ENCODE assay signal across 9 cellular contexts in genomic region chr20:33679758-33680485, GRCh38. TPM values are rescaled to one million over a fixed set of nuclear protein-coding genes. Genes with fewer than 3 reads are reported as not detected.
DNase-seq lines count a peak whose midpoint lies in the region; ATAC-seq and TF ChIP-seq lines count a peak whose summit lies in the region.
"Had no signal": no experiment of that assay in that cellular context is flagged by ENCODE, and none has a peak within 500 bp of the region (broad histone marks: within the 10 kb centered on the region; RNA-seq: fewer than 3 reads in every experiment).

No MANE protein-coding gene starts in this region.

- H3K4me2 ChIP-seq in neuronal stem cell (ENCODE audit: insufficient read depth, low read length, poor library complexity, severe bottlenecking): no peak overlapping the region

- WGBS in neuronal stem cell (ENCODE audit: extremely low coverage in 2 of 2, insufficient read length in 2 of 2, insufficient replicate concordance in 1 of 2), 2 donors: no CpG with 5 or more reads among the region's 20 CpGs

- H3K27ac ChIP-seq in HEK293 (ENCODE audit: extremely low read depth, low read depth, low read length): peak overlapping the region; percentile 34
- no peak overlapping the region for H3K27ac ChIP-seq in neuronal stem cell (replicated peaks; ENCODE audit: low read length)
- H3K27ac ChIP-seq: parathyroid adenoma had no signal

- peak; percentile 58 for ATAC-seq in GM18867 (IDR thresholded peaks at IDR 0.05; ENCODE audit: unreplicated experiment)
- ATAC-seq in HG03378 (IDR thresholded peaks at IDR 0.05; ENCODE audit: unreplicated experiment): no peak
- no peak for ATAC-seq in left ventricle myocardium superior

- no peaks in the 10 kb centered on the region for H3K9me3 ChIP-seq in HEK293 (ENCODE audit: control insufficient read depth, insufficient read depth, low read depth, low read length)
- H3K9me3 ChIP-seq in neuronal stem cell (replicated peaks in 1 of 2; ENCODE audit: control insufficient read depth in 2 of 2, insufficient read depth in 1 of 2, low read depth in 1 of 2, low read length in 2 of 2): peaks cover 0 to 7% of the 10 kb centered on the region in 2 donors

- no peak overlapping the region for H2AFZ ChIP-seq in neuronal stem cell (ENCODE audit: low read length)
- H2AFZ ChIP-seq: parathyroid adenoma had no signal

- CTCF ChIA-PET in HEK293 (lab: Yijun Ruan, JAX): interaction anchor here (0.6 kb wide), 2 partner anchors 41 to 234 kb away, joined by 3 to 4 read pairs; no protein-coding TSS in a partner anchor

- H4K91ac ChIP-seq in neuronal stem cell (ENCODE audit: low read depth, low read length, poor library complexity): no peak overlapping the region

- peak; percentile 43 for DNase-seq in activated CD4-positive, CD25-positive, alpha-beta regulatory T cell treated with anti-CD3 and anti-CD28 coated beads, Interleukin-2, amount 50 U/mL, for 72 hours
- DNase-seq in neuronal stem cell (ENCODE audit: low spot score) (no peak), NCI-H524 treated with DMSO at 0.1 percent for 48 hours (lab: John Stamatoyannopoulos, UW) (no peak), left ventricle myocardium superior (no peak)
- DNase-seq: amniotic stem cell had no signal

- H2AK5ac ChIP-seq in neuronal stem cell (ENCODE audit: low read depth, low read length): no peak overlapping the region

- H3K23ac ChIP-seq in neuronal stem cell (ENCODE audit: low read depth, low read length, poor library complexity): peak overlapping the region; percentile 22

- intact Hi-C loops in left ventricle myocardium superior (cut with micrococcal nuclease): no loop called here

- no peak overlapping the region for H3K9ac ChIP-seq in neuronal stem cell (ENCODE audit: low read depth, low read length, poor library complexity)
- H3K9ac ChIP-seq: parathyroid adenoma had no signal

- H2BK15ac ChIP-seq in neuronal stem cell (ENCODE audit: low read length): no peak overlapping the region

- no peak overlapping the region for H3K4ac ChIP-seq in neuronal stem cell (ENCODE audit: low read length)

- H3K36me3 ChIP-seq in HEK293 (ENCODE audit: control insufficient read depth in 2 of 2, insufficient read depth in 1 of 2, low read length in 2 of 2) (peaks cover 13 to 78% of the 10 kb centered on the region in 2 experiments; a peak in 2 of 3 replicates), neuronal stem cell (replicated peaks in 1 of 2; ENCODE audit: control insufficient read depth in 2 of 2, insufficient read depth in 2 of 2, low read length in 2 of 2) (peaks cover 38 to 79% of the 10 kb centered on the region in 2 donors)

- H4K8ac ChIP-seq in neuronal stem cell (ENCODE audit: low read depth, low read length): no peak overlapping the region

- no peak overlapping the region for H2BK5ac ChIP-seq in neuronal stem cell (ENCODE audit: low read length)

- H3K18ac ChIP-seq in neuronal stem cell (ENCODE audit: low read length): no peak overlapping the region

- POLR2A ChIA-PET in HEK293 (lab: Yijun Ruan, JAX): interaction anchor here (0.6 to 1.2 kb wide), 2 partner anchors 18 to 53 kb away, joined by 3 to 4 read pairs; partner anchors contain the start of gene ZNF341

- H3K14ac ChIP-seq in neuronal stem cell (ENCODE audit: low read length): no peak overlapping the region

- H3K79me1 ChIP-seq in neuronal stem cell (ENCODE audit: low read depth, low read length): peaks cover 8% of the 10 kb centered on the region

- no peaks in the 10 kb centered on the region for H3K27me3 ChIP-seq in neuronal stem cell (ENCODE audit: control insufficient read depth in 3 of 3, insufficient read depth in 3 of 3, low read depth in 1 of 3, low read length in 3 of 3)

- H3K4me3 ChIP-seq in HEK293 (ENCODE audit: low read depth, low read length) (no peak overlapping the region), neuronal stem cell (ENCODE audit: low read length in 2 of 2) (peak overlapping the region in 1 of 2 donors; percentile 51)

- no peak for TF ChIP-seq CTCF in HEK293 (tag by site-specific recombination; IDR thresholded peaks at IDR 0.05)

- H2BK12ac ChIP-seq in neuronal stem cell (ENCODE audit: low read length): no peak overlapping the region

- H3K4me1 ChIP-seq in HEK293 (ENCODE audit: control insufficient read depth, insufficient read depth, low read length) (peaks cover 7% of the 10 kb centered on the region; the same call in 1 of the 2 replicates), neuronal stem cell (ENCODE audit: control insufficient read depth in 2 of 2, insufficient read depth in 1 of 2, low read depth in 1 of 2, low read length in 2 of 2) (peaks cover 13 to 20% of the 10 kb centered on the region in 2 donors)
- H3K4me1 ChIP-seq: parathyroid adenoma had no signal

- H2BK120ac ChIP-seq in neuronal stem cell (ENCODE audit: low read depth, low read length): peak overlapping the region; percentile 64

TF ChIP-seq in HEK293, 187 proteins besides CTCF, POLR2A, EP300 and RAD21:
- TF ChIP-seq ATF2 (tag by site-specific recombination; IDR thresholded peaks at IDR 0.05; ENCODE audit: low read depth) (peak; percentile 44; the same call in 1 of the 2 replicates), ZNF843 (tag by site-specific recombination; IDR thresholded peaks at IDR 0.05) (no peak), GLI4 (tag by site-specific recombination; IDR thresholded peaks at IDR 0.05) (no peak), ZNF426 (tag by site-specific recombination; IDR thresholded peaks at IDR 0.05) (no peak)

RNA-seq across cellular contexts. Expression of gene NECAB3, which starts 5.7 kb away (rescaled TPM):
- 12.9 TPM for polyA plus RNA-seq in neuronal stem cell (2013, experiment 1 of 2)
- polyA plus RNA-seq in neuronal stem cell (2013, experiment 2 of 2): 13.4 TPM
- 71.8 TPM for total RNA-seq in left ventricle myocardium superior

RNA-seq across cellular contexts. Expression of gene E2F1, which starts 6.3 kb away (rescaled TPM):
- polyA plus RNA-seq in neuronal stem cell (2013, experiment 1 of 2): 20.5 TPM
- 19.9 TPM for polyA plus RNA-seq in neuronal stem cell (2013, experiment 2 of 2)
- 1.8 TPM for total RNA-seq in left ventricle myocardium superior

RNA-seq across cellular contexts. Expression of gene ACTL10, which starts 13.2 kb away (rescaled TPM):
- polyA plus RNA-seq in neuronal stem cell (2013, experiment 1 of 2): 0.04 TPM
- polyA plus RNA-seq in neuronal stem cell (2013, experiment 2 of 2): 0.03 TPM
- 0.40 TPM for total RNA-seq in left ventricle myocardium superior

RNA-seq across cellular contexts. Expression of gene C20orf144, which starts 17.8 kb away (rescaled TPM):
- 0.07 TPM for polyA plus RNA-seq in neuronal stem cell (2013, experiment 1 of 2)
- 0.11 TPM for polyA plus RNA-seq in neuronal stem cell (2013, experiment 2 of 2)
- total RNA-seq in left ventricle myocardium superior: not detected

RNA-seq across cellular contexts. Expression of gene PXMP4, which starts 40.2 kb away (rescaled TPM):
- 3.3 TPM for polyA plus RNA-seq in neuronal stem cell (2013, experiment 1 of 2)
- 3.1 TPM for polyA plus RNA-seq in neuronal stem cell (2013, experiment 2 of 2)
- 13.5 TPM for total RNA-seq in left ventricle myocardium superior
